Comparison of ENCODE assay signal across 8 cellular contexts in genomic region chr3:185677146-185677829, GRCh38.
A peak's percentile ranks its signal among the peaks of the same experiment; 100 is the strongest.
DNase-seq lines count a peak whose midpoint lies in the region; ATAC-seq and TF ChIP-seq lines count a peak whose summit lies in the region.

No MANE protein-coding gene starts in this region.

- H3K4me3 ChIP-seq in spleen, result no peak overlapping the region

- intact Hi-C loops in Right ventricle myocardium superior (cut with DNase I) (no loop called here), cardiac septum (cut with DNase I) (no loop called here), spleen (cut with DNase I; ENCODE audit: low total_unique reads) (no loop called here)

- DNase-seq in Right ventricle myocardium superior (no peak), cardiac septum (ENCODE audit: low spot score) (no peak), NAMALWA (ENCODE audit: low spot score) (peak; percentile 80), SW480 (ENCODE audit: low spot score) (peak; percentile 66), glutamatergic neuron (no peak), spleen (no peak)
- no peak for DNase-seq in stimulated activated CD4-positive, alpha-beta T cell treated with anti-CD3 and anti-CD28 coated beads, Interleukin-4, amount 100 ng/mL, for 1 hour

- no peaks in the 10 kb centered on the region for H3K4me1 Mint-ChIP-seq in glutamatergic neuron (ENCODE audit: low read depth, unreplicated experiment)

- H3K27ac Mint-ChIP-seq in glutamatergic neuron (ENCODE audit: unreplicated experiment), result no peak overlapping the region

- H3K4me1 ChIP-seq in spleen, result no peaks in the 10 kb centered on the region

- H3K4me3 Mint-ChIP-seq in glutamatergic neuron (ENCODE audit: unreplicated experiment), result no peak overlapping the region

- peaks cover 17% of the 10 kb centered on the region for H3K36me3 Mint-ChIP-seq in glutamatergic neuron (ENCODE audit: unreplicated experiment)

- peaks cover 0 to 26% (median 15%) of the 10 kb centered on the region in 8 donors for H3K9me3 ChIP-seq in spleen

- TF ChIP-seq POLR2A in spleen (IDR thresholded peaks at IDR 0.05), result no peak

- TF ChIP-seq CTCF in glutamatergic neuron (IDR thresholded peaks at IDR 0.05; ENCODE audit: partially characterized antibody, unreplicated experiment), result peak; percentile 79
- peak in 9 of 11 experiments; percentile 9 to 61 (median 50) for TF ChIP-seq CTCF in spleen (IDR thresholded peaks at IDR 0.05 in 8 of 11, conservative IDR thresholded peaks at IDR 0.05 in 3 of 11)

- H3K27ac ChIP-seq in spleen, result no peak overlapping the region

- peaks cover 1% of the 10 kb centered on the region for H3K27me3 Mint-ChIP-seq in glutamatergic neuron (ENCODE audit: unreplicated experiment)

- H3K9me3 Mint-ChIP-seq in glutamatergic neuron (ENCODE audit: unreplicated experiment), result peaks cover 8% of the 10 kb centered on the region

- ATAC-seq in Right ventricle myocardium superior (ENCODE audit: poor library complexity) (peak; percentile 51), GM21515 (IDR thresholded peaks at IDR 0.05; ENCODE audit: unreplicated experiment) (no peak)

- 90 to 98% (median 95%) methylated on average over 1 of the region's 1 CpG for WGBS in spleen, 5 donors

- no peaks in the 10 kb centered on the region for H3K27me3 ChIP-seq in spleen (replicated peaks in 1 of 7)

- peaks cover 0 to 29% (median 0%) of the 10 kb centered on the region in 6 donors for H3K36me3 ChIP-seq in spleen

Comparison
In these comparisons a context has a peak if more than half of its experiments do, and no peak if none do; other contexts are left out.
1. DNase-seq: peak in NAMALWA (single experiment) and SW480 (single experiment); none in Right ventricle myocardium superior (single experiment), cardiac septum (single experiment), glutamatergic neuron (single experiment), spleen (single experiment) and stimulated activated CD4-positive, alpha-beta T cell treated with anti-CD3 and anti-CD28 coated beads, Interleukin-4, amount 100 ng/mL, for 1 hour (single experiment).